21 cellular contexts compared by ENCODE assay signal in genomic region chr9:111854799-111855198, GRCh38. TPM values are rescaled to one million over a fixed set of nuclear protein-coding genes. Genes with fewer than 3 reads are reported as not detected.
DNase-seq lines count a peak whose midpoint lies in the region; ATAC-seq and TF ChIP-seq lines count a peak whose summit lies in the region.
"Had no signal": no experiment of that assay in that cellular context is flagged by ENCODE, and none has a peak within 500 bp of the region (broad histone marks: within the 10 kb centered on the region; RNA-seq: fewer than 3 reads in every experiment).

No MANE protein-coding gene starts in this region.

- no peak overlapping the region for H2BK15ac ChIP-seq in mesenchymal stem cell (ENCODE audit: low read depth, poor library complexity, severe bottlenecking)

- TF ChIP-seq CTCF in choroid plexus epithelial cell (conservative IDR thresholded peaks at IDR 0.05; ENCODE audit: low read depth, low read length) (no peak), thyroid gland (IDR thresholded peaks at IDR 0.05) (no peak)

- 92% methylated on average over 4 of the region's 4 CpGs for WGBS in mesenchymal stem cell
- WGBS in thyroid gland, 2 donors: 84 to 85% methylated on average over 4 of the region's 4 CpGs

- H4K8ac ChIP-seq in mesenchymal stem cell (ENCODE audit: low read length): no peak overlapping the region

- H4K91ac ChIP-seq in mesenchymal stem cell (ENCODE audit: low read length): no peak overlapping the region

- no peak overlapping the region for H2BK5ac ChIP-seq in mesenchymal stem cell (ENCODE audit: low read depth, low read length, poor library complexity, severe bottlenecking)

- H3K4me1 ChIP-seq in mesenchymal stem cell (ENCODE audit: control insufficient read depth, insufficient read depth, low read depth, low read length) (peaks cover 1% of the 10 kb centered on the region), thyroid gland (no peaks in the 10 kb centered on the region)

- H2BK12ac ChIP-seq in mesenchymal stem cell (ENCODE audit: low read length in 2 of 2): no peak overlapping the region

- DNase-seq in CD1c-positive myeloid dendritic cell (ENCODE audit: extremely low spot score) (peak; percentile 9), NCI-H226 (peak; percentile 36), choroid plexus epithelial cell (ENCODE audit: low read depth) (peak; percentile 57), mesenchymal stem cell (peak; percentile 29), thyroid gland (no peak), NCI-H1105 (lab: John Stamatoyannopoulos, UW) (no peak)
- DNase-seq: activated CD4-positive, alpha-beta T cell treated with anti-CD3 and anti-CD28 coated beads for 48 hours; activated naive CD4-positive, alpha-beta T cell treated with anti-CD3 and anti-CD28 coated beads, Interleukin-2, amount 50 U/mL, for 16 hours; DMS153; H9; left lung; mesendoderm; NCI-H1092 treated with DMSO at 0.1 percent for 48 hours; NCI-H187 treated with DMSO at 0.1 percent for 48 hours; NCI-H69; pancreas; SJCRH30; stimulated activated CD4-positive, alpha-beta T cell treated with anti-CD3 and anti-CD28 coated beads, Interleukin-1b, Interleukin-23, amount 100 ng/mL, for 48 hours had no signal

- H2BK120ac ChIP-seq in mesenchymal stem cell (ENCODE audit: low read depth, low read length): no peak overlapping the region

- no peak overlapping the region for H2AK5ac ChIP-seq in mesenchymal stem cell (ENCODE audit: low read length, severe bottlenecking)

- H3K27ac ChIP-seq in mesenchymal stem cell (ENCODE audit: low read length, poor library complexity, severe bottlenecking) (no peak overlapping the region), thyroid gland (no peak overlapping the region)
- H3K27ac ChIP-seq: pancreas, SJCRH30, thoracic aorta had no signal

- H3K4me2 ChIP-seq in mesenchymal stem cell (ENCODE audit: low read length, poor library complexity, severe bottlenecking): no peak overlapping the region
- H3K4me2 ChIP-seq: smooth muscle cell had no signal

- no peak overlapping the region for H3K14ac ChIP-seq in mesenchymal stem cell (ENCODE audit: low read length in 2 of 2)

- no peak for TF ChIP-seq POLR2A in thyroid gland (IDR thresholded peaks at IDR 0.05)

- no peaks in the 10 kb centered on the region for H3K9me3 ChIP-seq in mesenchymal stem cell (ENCODE audit: control insufficient read depth, low read length)
- H3K9me3 ChIP-seq in thyroid gland: no peaks in the 10 kb centered on the region
- H3K9me3 ChIP-seq: left lung, pancreas, SJCRH30, thoracic aorta had no signal

- H3K36me3 ChIP-seq in mesenchymal stem cell (ENCODE audit: control insufficient read depth in 1 of 2, insufficient read depth in 2 of 2, low read depth in 1 of 2, low read length in 2 of 2) (no peaks in the 10 kb centered on the region), thyroid gland (no peaks in the 10 kb centered on the region)
- H3K36me3 ChIP-seq: left lung, pancreas, SJCRH30, thoracic aorta had no signal

- ATAC-seq in HG03025 (IDR thresholded peaks at IDR 0.05; ENCODE audit: low FRiP score, unreplicated experiment): no peak
- ATAC-seq: left lung, pancreas had no signal

- H3K9ac ChIP-seq in mesenchymal stem cell (ENCODE audit: low read length): no peak overlapping the region

- no peak overlapping the region for H3K18ac ChIP-seq in mesenchymal stem cell (ENCODE audit: low read depth in 1 of 2, low read length in 2 of 2)

- H3K27me3 ChIP-seq in mesenchymal stem cell (ENCODE audit: control insufficient read depth in 1 of 2, insufficient read depth in 1 of 2, low read length in 2 of 2) (no peaks in the 10 kb centered on the region), thyroid gland (no peaks in the 10 kb centered on the region)
- H3K27me3 ChIP-seq: left lung, pancreas, SJCRH30 had no signal

- no peak overlapping the region for H3K23ac ChIP-seq in mesenchymal stem cell (ENCODE audit: low read length in 2 of 2)

- no peak overlapping the region for H3K4ac ChIP-seq in mesenchymal stem cell (ENCODE audit: low read depth in 1 of 2, low read length in 2 of 2)

- no peak overlapping the region for H2AFZ ChIP-seq in mesenchymal stem cell (ENCODE audit: low read depth, low read length)

- H3K79me1 ChIP-seq in mesenchymal stem cell (replicated peaks; ENCODE audit: low read length, poor library complexity, severe bottlenecking): no peaks in the 10 kb centered on the region

- H3K4me3 ChIP-seq in choroid plexus epithelial cell (ENCODE audit: low read depth, low read length) (no peak overlapping the region), mesenchymal stem cell (ENCODE audit: insufficient read depth in 1 of 2, low read depth in 1 of 2, low read length in 2 of 2) (no peak overlapping the region), thyroid gland (replicated peaks in 1 of 3) (no peak overlapping the region)
- H3K4me3 ChIP-seq: left lung, pancreas, SJCRH30, smooth muscle cell, thoracic aorta had no signal

- intact Hi-C loops in thyroid gland (cut with DNase I): no loop called here

RNA-seq across cellular contexts. Expression of gene UGCG, which starts 41.8 kb away (rescaled TPM):
- polyA plus RNA-seq in mesenchymal stem cell (2013, experiment 1 of 2): 44.2 TPM
- polyA plus RNA-seq in mesenchymal stem cell (2013, experiment 2 of 2): 45.8 TPM
- total RNA-seq in thyroid gland: 10 to 100 TPM; 12.5 to 30.4 (median 21.2) TPM

Comparison
In these comparisons a context has a peak if more than half of its experiments do, and no peak if none do; other contexts are left out.
1. DNase-seq: peak in CD1c-positive myeloid dendritic cell (single experiment), NCI-H226 (single experiment), choroid plexus epithelial cell (single experiment) and mesenchymal stem cell (single experiment); none in thyroid gland (0 of 2) and NCI-H1105 (single experiment).